ENCODE assay signal across 22 cellular contexts in genomic region chr9:76655970-76656369, GRCh38.
DNase-seq lines count a peak whose midpoint lies in the region; ATAC-seq and TF ChIP-seq lines count a peak whose summit lies in the region.
"Had no signal": no experiment of that assay in that cellular context is flagged by ENCODE, and none has a peak within 500 bp of the region (broad histone marks: within the 10 kb centered on the region; RNA-seq: fewer than 3 reads in every experiment).

No MANE protein-coding gene starts in this region.

- 67 to 70% methylated on average over 4 of the region's 4 CpGs for WGBS in gastroesophageal sphincter (ENCODE audit: low coverage in 1 of 2), 2 donors
- 53 to 69% (median 66%) methylated on average over 4 of the region's 4 CpGs for WGBS in spleen, 5 donors

- intact Hi-C loops in spleen (cut with DNase I; ENCODE audit: low total_unique reads) = loop anchor here (5.0 kb wide), 1 partner anchor 209 kb away; no protein-coding TSS in a partner anchor

- no peak for TF ChIP-seq EP300 in gastroesophageal sphincter (IDR thresholded peaks at IDR 0.05)

- no peaks in the 10 kb centered on the region for H3K36me3 Mint-ChIP-seq in T-helper 1 cell treated with Interleukin-12 subunit alpha and Interleukin-12 subunit beta and Interleukin-4 antibody, amounts not matched to agents 30 μg/mL and 1 μg/mL, for 36 hours (ENCODE audit: low read depth)
- H3K36me3 Mint-ChIP-seq: mesothelial cell of epicardium, type B pancreatic cell had no signal

- H3K27ac Mint-ChIP-seq in T-helper 1 cell treated with Interleukin-12 subunit alpha and Interleukin-12 subunit beta and Interleukin-4 antibody, amounts not matched to agents 30 μg/mL and 1 μg/mL, for 36 hours = peak overlapping the region; percentile 16
- H3K27ac Mint-ChIP-seq: mesothelial cell of epicardium, nephron progenitor cell, type B pancreatic cell had no signal

- H3K4me1 ChIP-seq in adipocyte (ENCODE audit: control insufficient read depth, insufficient read depth, low read length) = peaks cover 65% of the 10 kb centered on the region
- H3K4me1 ChIP-seq in gastroesophageal sphincter = peaks cover 7 to 71% (median 24%) of the 10 kb centered on the region in 3 donors
- peaks cover 19 to 81% (median 68%) of the 10 kb centered on the region in 6 donors for H3K4me1 ChIP-seq in spleen

- no peak for TF ChIP-seq CTCF in gastroesophageal sphincter (IDR thresholded peaks at IDR 0.05)
- TF ChIP-seq CTCF in spleen (IDR thresholded peaks at IDR 0.05 in 8 of 11, conservative IDR thresholded peaks at IDR 0.05 in 3 of 11) = no peak

- H3K4me1 Mint-ChIP-seq in T-helper 1 cell treated with Interleukin-12 subunit alpha and Interleukin-12 subunit beta and Interleukin-4 antibody, amounts not matched to agents 30 μg/mL and 1 μg/mL, for 36 hours (ENCODE audit: low read depth) = peaks cover 36% of the 10 kb centered on the region

- no peaks in the 10 kb centered on the region for H3K27me3 ChIP-seq in adipocyte (replicated peaks; ENCODE audit: control insufficient read depth, insufficient read depth, low read length)
- H3K27me3 ChIP-seq in gastroesophageal sphincter = no peaks in the 10 kb centered on the region
- H3K27me3 ChIP-seq in spleen (replicated peaks in 1 of 7) = no peaks in the 10 kb centered on the region

- H3K9me3 Mint-ChIP-seq in T-helper 1 cell treated with Interleukin-12 subunit alpha and Interleukin-12 subunit beta and Interleukin-4 antibody, amounts not matched to agents 30 μg/mL and 1 μg/mL, for 36 hours = no peaks in the 10 kb centered on the region
- H3K9me3 Mint-ChIP-seq: mesothelial cell of epicardium, nephron progenitor cell, type B pancreatic cell had no signal

- peak overlapping the region; percentile 42 for H3K9ac ChIP-seq in adipocyte (ENCODE audit: low read length)

- H3K4me3 Mint-ChIP-seq in T-helper 1 cell treated with Interleukin-12 subunit alpha and Interleukin-12 subunit beta and Interleukin-4 antibody, amounts not matched to agents 30 μg/mL and 1 μg/mL, for 36 hours = no peak overlapping the region
- H3K4me3 Mint-ChIP-seq: mesothelial cell of epicardium, nephron progenitor cell, type B pancreatic cell had no signal

- H3K9me3 ChIP-seq in adipocyte (ENCODE audit: control insufficient read depth, low read length) = no peaks in the 10 kb centered on the region
- no peaks in the 10 kb centered on the region for H3K9me3 ChIP-seq in gastroesophageal sphincter
- no peaks in the 10 kb centered on the region for H3K9me3 ChIP-seq in spleen

- DNase-seq in T-helper 1 cell (no peak), adipocyte (ENCODE audit: low read depth) (no peak), spleen (no peak), ecto neural progenitor cell (ENCODE audit: low spot score) (no peak)
- no peak for DNase-seq in activated naive CD4-positive, alpha-beta T cell treated with Interleukin-2 at 50 U/mL for 16 hours
- DNase-seq: activated CD4-positive, alpha-beta T cell treated with anti-CD3 and anti-CD28 coated beads, Interleukin-2, amount 50 U/mL, for 1 hour; activated CD8-positive, alpha-beta memory T cell treated with anti-CD3 and anti-CD28 coated beads, Interleukin-2, amount 50 U/mL, for 48 hours; AML-193; effector CD4-positive, alpha-beta T cell; left colon; NCI-H1436; NCI-H524; nephron progenitor cell; SW 1271 had no signal

- peaks cover 4% of the 10 kb centered on the region for H3K27me3 Mint-ChIP-seq in T-helper 1 cell treated with Interleukin-12 subunit alpha and Interleukin-12 subunit beta and Interleukin-4 antibody, amounts not matched to agents 30 μg/mL and 1 μg/mL, for 36 hours (ENCODE audit: low read depth)

- H3K4me3 ChIP-seq in adipocyte (ENCODE audit: low read length) (no peak overlapping the region), gastroesophageal sphincter (no peak overlapping the region), spleen (no peak overlapping the region)

- TF ChIP-seq POLR2A in gastroesophageal sphincter (IDR thresholded peaks at IDR 0.05) = no peak
- no peak for TF ChIP-seq POLR2A in spleen (IDR thresholded peaks at IDR 0.05)

- H3K27ac ChIP-seq in gastroesophageal sphincter = peak overlapping the region; percentile 47 to 80 (median 60)
- peak overlapping the region in 5 of 8 donors; percentile 1 to 85 (median 44) for H3K27ac ChIP-seq in spleen
- H3K27ac ChIP-seq: 22Rv1 had no signal

- H3K36me3 ChIP-seq in adipocyte (ENCODE audit: control insufficient read depth, insufficient read depth, low read length, severe bottlenecking) = peaks cover 13% of the 10 kb centered on the region
- peaks cover 2 to 21% of the 10 kb centered on the region in 2 donors for H3K36me3 ChIP-seq in gastroesophageal sphincter
- no peaks in the 10 kb centered on the region for H3K36me3 ChIP-seq in spleen

- ATAC-seq in gastroesophageal sphincter = no peak
- no peak for ATAC-seq in GM21381 (IDR thresholded peaks at IDR 0.05; ENCODE audit: unreplicated experiment)
- ATAC-seq: HCT116, HepG2, left colon had no signal
